10 cellular contexts compared by ENCODE assay signal in genomic region chr7:143258830-143259229, GRCh38. TPM values are rescaled to one million over a fixed set of nuclear protein-coding genes. Genes with fewer than 3 reads are reported as not detected.
DNase-seq lines count a peak whose midpoint lies in the region; ATAC-seq, FAIRE-seq and TF ChIP-seq lines count a peak whose summit lies in the region.
"Had no signal": no experiment of that assay in that cellular context is flagged by ENCODE, and none has a peak within 500 bp of the region (broad histone marks: within the 10 kb centered on the region; RNA-seq: fewer than 3 reads in every experiment).

No MANE protein-coding gene starts in this region.

- H3K36me3 ChIP-seq in GM23248 (ENCODE audit: low read depth) (no peaks in the 10 kb centered on the region), SK-N-SH (replicated peaks in 1 of 2; ENCODE audit: control insufficient read depth in 1 of 2, insufficient read depth in 2 of 2, low read length in 1 of 2) (no peaks in the 10 kb centered on the region)

- H3K4me1 ChIP-seq in GM23248 (ENCODE audit: insufficient read depth) (no peaks in the 10 kb centered on the region), SK-N-SH (ENCODE audit: control insufficient read depth in 1 of 2, insufficient read depth in 2 of 2, low read depth in 1 of 2, low read length in 1 of 2) (peaks cover 0 to 2% of the 10 kb centered on the region in 2 experiments; a peak in 1 of 4 replicates)

- in situ Hi-C loops in GM23248 (cut with MboI): no loop called here

- no peaks in the 10 kb centered on the region for H3K9me3 ChIP-seq in GM23248 (ENCODE audit: low read depth)
- peaks cover 5% of the 10 kb centered on the region; the same call in 1 of the 2 replicates for H3K9me3 ChIP-seq in SK-N-SH

- peaks cover 5% of the 10 kb centered on the region; the same call in 1 of the 2 replicates for H3K79me2 ChIP-seq in GM23248 (ENCODE audit: insufficient read depth)
- H3K79me2 ChIP-seq in SK-N-SH (ENCODE audit: insufficient read depth): peaks cover 4% of the 10 kb centered on the region

- no peaks in the 10 kb centered on the region for H3F3A ChIP-seq in GM23248 (ENCODE audit: insufficient read depth)
- no peaks in the 10 kb centered on the region for H3F3A ChIP-seq in SK-N-SH (replicated peaks; ENCODE audit: insufficient read depth)

- no peak overlapping the region for H3K9ac ChIP-seq in GM23248
- no peak overlapping the region for H3K9ac ChIP-seq in SK-N-SH

- H4K20me1 ChIP-seq in GM23248 (ENCODE audit: insufficient read depth) (no peaks in the 10 kb centered on the region), SK-N-SH (ENCODE audit: insufficient read depth) (no peaks in the 10 kb centered on the region)

- H3K27me3 ChIP-seq in GM23248 (replicated peaks; ENCODE audit: insufficient read depth): no peaks in the 10 kb centered on the region
- H3K27me3 ChIP-seq in SK-N-SH (ENCODE audit: insufficient read depth): no peaks in the 10 kb centered on the region

- WGBS in GM23248 (ENCODE audit: low coverage in 1 of 2, low lambda C conversion rate in 2 of 2, missing lambda C conversion rate in 2 of 2), 2 experiments: 57 to 58% methylated on average over 2 of the region's 2 CpGs
- WGBS in SK-N-SH (ENCODE audit: low lambda C conversion rate): 53% methylated on average over 2 of the region's 2 CpGs

- CTCF ChIA-PET in SK-N-SH (lab: Yijun Ruan, JAX): interaction anchor here (0.8 to 2.7 kb wide), 6 partner anchors 9 to 157 kb away, joined by 3 to 7 read pairs (median 4); no protein-coding TSS in a partner anchor

- H3K4me2 ChIP-seq in GM23248 (ENCODE audit: unreplicated experiment): no peak overlapping the region
- no peak overlapping the region for H3K4me2 ChIP-seq in SK-N-SH

- no peak for FAIRE-seq in frontal cortex (lab: Jason Lieb, UNC)

- no peak overlapping the region for H3K4me3 ChIP-seq in GM23248
- H3K4me3 ChIP-seq in SK-N-SH (ENCODE audit: low read depth in 2 of 2, low read length in 1 of 2): no peak overlapping the region

- TF ChIP-seq CTCF in SK-N-SH (IDR thresholded peaks at IDR 0.05): no peak

- ATAC-seq in GM18519 (IDR thresholded peaks at IDR 0.05; ENCODE audit: low FRiP score, unreplicated experiment) (peak; percentile 50), left lobe of liver (peak; percentile 47)

- H2AFZ ChIP-seq in GM23248: peak overlapping the region; percentile 54; the same call in 1 of the 2 replicates
- no peak overlapping the region; the same call in none of the 2 replicates for H2AFZ ChIP-seq in SK-N-SH (ENCODE audit: low read depth)

- no peaks in the 10 kb centered on the region for H3K9me2 ChIP-seq in GM23248 (ENCODE audit: insufficient read depth)
- no peaks in the 10 kb centered on the region for H3K9me2 ChIP-seq in SK-N-SH

- DNase-seq in GM23248: no peak
- peak; percentile 76 for DNase-seq in OCI-M1 (lab: John Stamatoyannopoulos, UW)
- no peak for DNase-seq in left lobe of liver (ENCODE audit: low spot score)
- no peak for DNase-seq in frontal cortex (ENCODE audit: low spot score in 2 of 2)
- DNase-seq in SK-N-SH: no peak
- DNase-seq in GM19240 (ENCODE audit: insufficient read length, low spot score): no peak
- no peak for DNase-seq in inferior parietal cortex (ENCODE audit: extremely low spot score)
- DNase-seq: NCI-H2081 treated with DMSO at 0.1 percent for 48 hours; stimulated activated CD4-positive, alpha-beta T cell treated with anti-CD3 and anti-CD28 coated beads, Interleukin-4, amount 100 ng/mL, for 1 hour had no signal

- H3K27ac ChIP-seq in GM23248 (no peak overlapping the region), SK-N-SH (ENCODE audit: low read depth in 2 of 2, low read length in 1 of 2) (no peak overlapping the region)

- TF ChIP-seq RAD21 in SK-N-SH (IDR thresholded peaks at IDR 0.05; ENCODE audit: low read length): no peak

- POLR2A ChIA-PET in SK-N-SH (lab: Yijun Ruan, JAX): no interaction called here

- no peak for TF ChIP-seq EP300 in SK-N-SH (IDR thresholded peaks at IDR 0.05; ENCODE audit: borderline replicate concordance in 1 of 2, low read depth in 1 of 2, low read length in 1 of 2)

TF ChIP-seq in SK-N-SH, 30 proteins besides CTCF, POLR2A, EP300 and RAD21 (continues in another document):
- no peak for TF ChIP-seq JUND (IDR thresholded peaks at IDR 0.05)
- TF ChIP-seq MXI1 (IDR thresholded peaks at IDR 0.05; ENCODE audit: low read depth, low read length): no peak
- TF ChIP-seq GABPA (IDR thresholded peaks at IDR 0.05; ENCODE audit: low read depth): no peak
- no peak for TF ChIP-seq FOXJ3 (CRISPR knock-in tag; IDR thresholded peaks at IDR 0.05)
- no peak for TF ChIP-seq ZBTB33 (IDR thresholded peaks at IDR 0.05; ENCODE audit: borderline replicate concordance, low read depth)
- no peak for TF ChIP-seq RXRA (IDR thresholded peaks at IDR 0.05; ENCODE audit: borderline replicate concordance, low read depth)
- no peak for TF ChIP-seq EZH2phosphoT487 (IDR thresholded peaks at IDR 0.05; ENCODE audit: borderline replicate concordance, low read depth)
- TF ChIP-seq SIN3A (IDR thresholded peaks at IDR 0.05; ENCODE audit: borderline replicate concordance, low read depth, low read length): no peak
- no peak for TF ChIP-seq FOSL2 (IDR thresholded peaks at IDR 0.05; ENCODE audit: borderline replicate concordance, low read depth)
- no peak for TF ChIP-seq USF2 (IDR thresholded peaks at IDR 0.05; ENCODE audit: borderline replicate concordance, low read depth, low read length)
- TF ChIP-seq PBX3 (IDR thresholded peaks at IDR 0.05): no peak
- no peak for TF ChIP-seq TEAD4 (IDR thresholded peaks at IDR 0.05; ENCODE audit: borderline replicate concordance, insufficient read depth)

RNA-seq across cellular contexts. Expression of gene GSTK1, which starts 4.4 kb away (rescaled TPM):
- total RNA-seq in GM23248 (2014; rRNA removed; shearing (Covaris generic)): 119 and 132 TPM in 2 replicates
- polyA plus RNA-seq in GM23248 (2016; fragmentation: Nextera tagmentation; extraction: Ambion mirVana) (149 and 153 TPM in 2 replicates), SK-N-SH (2012; rRNA removed) (299 and 354 TPM in 2 replicates)
- total RNA-seq in left lobe of liver (261 TPM), frontal cortex (24.9 TPM)
- 210 and 257 TPM in 2 replicates for polyA plus RNA-seq in SK-N-SH (2012; cell fraction: cytosol; rRNA removed)
- 826 and 869 TPM in 2 replicates for polyA plus RNA-seq in SK-N-SH (2012; cell fraction: nucleus; rRNA removed)

RNA-seq across cellular contexts. Expression of gene TMEM139, which starts 25.9 kb away (rescaled TPM):
- not detected in 2 replicates for total RNA-seq in GM23248 (2014; rRNA removed; shearing (Covaris generic))
- not detected in 2 replicates for polyA plus RNA-seq in GM23248 (2016; fragmentation: Nextera tagmentation; extraction: Ambion mirVana)
- 22.0 TPM for total RNA-seq in left lobe of liver
- not detected for total RNA-seq in frontal cortex
- 0.05 and 0.19 TPM in 2 replicates for polyA plus RNA-seq in SK-N-SH (2012; rRNA removed)
- polyA plus RNA-seq in SK-N-SH (2012; cell fraction: cytosol; rRNA removed): 0.07 and 0.14 TPM in 2 replicates
- 0.15 and 0.36 TPM in 2 replicates for polyA plus RNA-seq in SK-N-SH (2012; cell fraction: nucleus; rRNA removed)

RNA-seq across cellular contexts. Expression of gene CASP2, which starts 29.3 kb away (rescaled TPM):
- 9.2 and 12.9 TPM in 2 replicates for total RNA-seq in GM23248 (2014; rRNA removed; shearing (Covaris generic))
- polyA plus RNA-seq in GM23248 (2016; fragmentation: Nextera tagmentation; extraction: Ambion mirVana) (12.4 and 13.1 TPM in 2 replicates), SK-N-SH (2012; rRNA removed) (19.7 and 22.3 TPM in 2 replicates)
- total RNA-seq in left lobe of liver (8.4 TPM), frontal cortex (20.4 TPM)
- 13.1 and 15.6 TPM in 2 replicates for polyA plus RNA-seq in SK-N-SH (2012; cell fraction: cytosol; rRNA removed)
- polyA plus RNA-seq in SK-N-SH (2012; cell fraction: nucleus; rRNA removed): 29.2 and 44.4 TPM in 2 replicates

RNA-seq across cellular contexts. Expression of gene TAS2R40, which starts 37.0 kb away (rescaled TPM):
- total RNA-seq in GM23248 (2014; rRNA removed; shearing (Covaris generic)): not detected in 2 replicates
- polyA plus RNA-seq in GM23248 (2016; fragmentation: Nextera tagmentation; extraction: Ambion mirVana) (not detected in 2 replicates), SK-N-SH (2012; rRNA removed) (not detected in 2 replicates)
- total RNA-seq in left lobe of liver (not detected), frontal cortex (not detected)
- polyA plus RNA-seq in SK-N-SH (2012; cell fraction: cytosol; rRNA removed): not detected in 2 replicates
- not detected in 2 replicates for polyA plus RNA-seq in SK-N-SH (2012; cell fraction: nucleus; rRNA removed)

RNA-seq across cellular contexts. Expression of gene CLCN1, which starts 57.1 kb away (rescaled TPM):
- total RNA-seq in GM23248 (2014; rRNA removed; shearing (Covaris generic)): not detected in 2 replicates
- not detected in 2 replicates for polyA plus RNA-seq in GM23248 (2016; fragmentation: Nextera tagmentation; extraction: Ambion mirVana)
- not detected for total RNA-seq in left lobe of liver
- total RNA-seq in frontal cortex: under 0.01 TPM
- polyA plus RNA-seq in SK-N-SH (2012; rRNA removed): 0.10 and 0.12 TPM in 2 replicates
- 0.06 and 0.12 TPM in 2 replicates for polyA plus RNA-seq in SK-N-SH (2012; cell fraction: cytosol; rRNA removed)
- polyA plus RNA-seq in SK-N-SH (2012; cell fraction: nucleus; rRNA removed): 0.07 and 0.08 TPM in 2 replicates

Comparison
In these comparisons a context has a peak if more than half of its experiments do, and no peak if none do; other contexts are left out.
1. RNA of gene TMEM139, which starts 25.9 kb away (total RNA-seq): 22.0 TPM in left lobe of liver (single experiment); not detected in GM23248 and not detected in frontal cortex (single experiment); every median in the first group is over 10 times any median in the second.